In the genomic region with DNA sequence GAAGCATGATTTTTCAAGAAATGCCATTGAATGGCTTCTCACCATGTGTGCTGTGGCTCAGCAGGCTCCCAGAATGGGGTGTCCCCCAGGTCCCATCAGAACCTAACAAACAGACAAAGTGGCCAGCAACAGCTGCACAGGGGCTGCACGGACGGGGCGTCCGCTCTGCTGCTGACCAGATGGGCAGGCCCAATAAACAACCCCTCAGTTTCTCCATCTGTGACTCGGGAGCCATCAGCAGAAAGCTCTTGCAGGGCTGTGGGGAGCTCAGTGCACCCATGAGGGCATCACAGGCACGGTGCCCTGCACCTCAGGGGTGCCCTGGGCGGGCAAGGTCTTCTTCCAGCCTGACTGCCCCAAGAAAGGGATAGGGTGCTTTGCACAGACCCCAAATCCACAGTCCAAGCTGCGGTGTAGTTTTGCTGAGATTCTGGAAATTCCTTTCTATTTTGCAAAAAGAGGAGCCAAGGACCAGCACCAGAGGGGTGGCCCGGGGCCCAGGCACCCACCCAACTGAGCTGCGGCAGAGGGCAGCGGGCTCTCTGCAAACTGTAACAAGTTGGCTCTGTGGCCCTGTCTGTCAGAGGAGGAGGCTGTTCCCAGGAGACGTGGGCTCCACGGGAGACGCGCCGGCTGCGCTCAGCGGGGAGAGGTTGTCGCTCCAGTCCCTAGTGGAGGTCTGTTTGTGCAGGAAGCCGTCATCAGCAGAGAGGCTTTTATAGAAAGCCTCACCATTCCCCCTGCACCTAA, we compare ENCODE assay signal across 19 cellular contexts.
DNase-seq lines count a peak whose midpoint lies in the region; ATAC-seq and TF ChIP-seq lines count a peak whose summit lies in the region.
"Had no signal": no experiment of that assay in that cellular context is flagged by ENCODE, and none has a peak within 500 bp of the region (broad histone marks: within the 10 kb centered on the region; RNA-seq: fewer than 3 reads in every experiment).

No MANE protein-coding gene starts in this region.

- TF ChIP-seq CTCF in upper lobe of right lung (IDR thresholded peaks at IDR 0.05) (no peak), ascending aorta (IDR thresholded peaks at IDR 0.05) (no peak), esophagus muscularis mucosa (IDR thresholded peaks at IDR 0.05) (no peak)

- H3K9me3 ChIP-seq in NT2/D1 (ENCODE audit: insufficient read depth, low read length) (no peaks in the 10 kb centered on the region), iPS-18a (ENCODE audit: control insufficient read depth, low read depth, low read length) (no peaks in the 10 kb centered on the region), upper lobe of right lung (no peaks in the 10 kb centered on the region), ascending aorta (no peaks in the 10 kb centered on the region), esophagus muscularis mucosa (no peaks in the 10 kb centered on the region)
- H3K9me3 ChIP-seq: uterus had no signal

- no peak for TF ChIP-seq POLR2A in esophagus muscularis mucosa (IDR thresholded peaks at IDR 0.05; ENCODE audit: low read depth)

- H3K27me3 ChIP-seq in NT2/D1 (ENCODE audit: insufficient read depth, insufficient read length) (no peaks in the 10 kb centered on the region), iPS-18a (ENCODE audit: control insufficient read depth, insufficient read depth, low read length) (no peaks in the 10 kb centered on the region), upper lobe of right lung (peaks cover 11% of the 10 kb centered on the region), ascending aorta (no peaks in the 10 kb centered on the region), esophagus muscularis mucosa (peaks cover 0 to 84% (median 0%) of the 10 kb centered on the region in 4 donors)
- H3K27me3 ChIP-seq: uterus had no signal

- intact Hi-C loops in Right ventricle myocardium inferior (cut with DNase I): no loop called here
- intact Hi-C loops in left ventricle myocardium superior (cut with micrococcal nuclease): loop anchor here (5.0 kb wide), 1 partner anchor 254 kb away; a partner anchor contains a TSS
- intact Hi-C loops in upper lobe of right lung (cut with DNase I): loop anchor here (10.0 kb wide), 1 partner anchor 256 kb away; a partner anchor contains a TSS
- intact Hi-C loops in ascending aorta (cut with DNase I): no loop called here
- intact Hi-C loops in esophagus muscularis mucosa (cut with DNase I): no loop called here

- H3K36me3 ChIP-seq in NT2/D1 (ENCODE audit: insufficient read depth, insufficient read length, low read length): no peaks in the 10 kb centered on the region
- H3K36me3 ChIP-seq in iPS-18a (ENCODE audit: control insufficient read depth, low read depth, low read length): no peaks in the 10 kb centered on the region
- no peaks in the 10 kb centered on the region for H3K36me3 ChIP-seq in upper lobe of right lung
- H3K36me3 ChIP-seq in ascending aorta: no peaks in the 10 kb centered on the region
- no peaks in the 10 kb centered on the region for H3K36me3 ChIP-seq in esophagus muscularis mucosa
- H3K36me3 ChIP-seq: uterus had no signal

- WGBS in esophagus muscularis mucosa: 54% methylated on average over 20 of the region's 20 CpGs

- DNase-seq in Right ventricle myocardium inferior (ENCODE audit: missing footprints) (peak; percentile 55), left ventricle myocardium superior (no peak), NT2/D1 (ENCODE audit: low read depth, low spot score) (no peak), upper lobe of right lung (peak; percentile 52), ascending aorta (ENCODE audit: low spot score in 2 of 2) (no peak), NCI-H1092 treated with DMSO at 0.1 percent for 48 hours (lab: John Stamatoyannopoulos, UW) (no peak), esophagus muscularis mucosa (ENCODE audit: extremely low spot score) (no peak)
- DNase-seq: activated CD4-positive, alpha-beta T cell treated with anti-CD3 and anti-CD28 coated beads, Interleukin-2, amount 10 ng/mL, durations not matched to agents 7 days and 5 days; activated T-cell treated with anti-CD3 and anti-CD28 coated beads, Interleukin-2, amount 50 U/mL, for 24 hours; CD4-positive, alpha-beta memory T cell; DMS79 treated with DMSO at 0.1 percent for 48 hours; Karpas-422; NCI-H1092; NCI-H524 treated with DMSO at 0.1 percent for 48 hours; stimulated activated CD4-positive, alpha-beta T cell treated with anti-CD3 and anti-CD28 coated beads, Interleukin-12 subunit alpha, Interleukin-12 subunit beta, amount 100 ng/mL, for 4 hours; stimulated activated CD8-positive, alpha-beta memory T cell treated with anti-CD3 and anti-CD28 coated beads, Interleukin-4, amount 100 ng/mL, for 48 hours; T-cell had no signal

- ATAC-seq in Right ventricle myocardium inferior (no peak), left ventricle myocardium superior (no peak), upper lobe of right lung (no peak)
- ATAC-seq: T-cell had no signal

- peak overlapping the region; percentile 90 for H3K27ac ChIP-seq in iPS-18a (ENCODE audit: low read length)
- H3K27ac ChIP-seq in upper lobe of right lung: no peak overlapping the region
- no peak overlapping the region for H3K27ac ChIP-seq in ascending aorta
- H3K27ac ChIP-seq in esophagus muscularis mucosa (replicated peaks in 1 of 4): no peak overlapping the region
- H3K27ac ChIP-seq: uterus had no signal

- no peak overlapping the region for H3K4me3 ChIP-seq in NT2/D1 (ENCODE audit: insufficient read length, low read depth)
- H3K4me3 ChIP-seq in iPS-18a (ENCODE audit: low read length): no peak overlapping the region
- no peak overlapping the region for H3K4me3 ChIP-seq in upper lobe of right lung
- H3K4me3 ChIP-seq in ascending aorta: no peak overlapping the region
- no peak overlapping the region for H3K4me3 ChIP-seq in esophagus muscularis mucosa
- H3K4me3 ChIP-seq: uterus had no signal

- H3K4me1 ChIP-seq in NT2/D1 (ENCODE audit: insufficient read depth, insufficient read length) (peaks cover 38% of the 10 kb centered on the region), iPS-18a (ENCODE audit: control insufficient read depth, low read depth, low read length) (peaks cover 28% of the 10 kb centered on the region), upper lobe of right lung (no peaks in the 10 kb centered on the region), ascending aorta (no peaks in the 10 kb centered on the region), esophagus muscularis mucosa (peaks cover 3 to 41% (median 32%) of the 10 kb centered on the region in 4 donors)
- H3K4me1 ChIP-seq: uterus had no signal

- TF ChIP-seq EP300 in esophagus muscularis mucosa (IDR thresholded peaks at IDR 0.05): no peak

- H3K9ac ChIP-seq in NT2/D1 (ENCODE audit: insufficient read length, low read depth) (peak overlapping the region; percentile 65), iPS-18a (ENCODE audit: low read length) (peak overlapping the region; percentile 61)

Comparison
In these comparisons a context has a peak if more than half of its experiments do, and no peak if none do; other contexts are left out.
1. DNase-seq: peak in Right ventricle myocardium inferior (single experiment) and upper lobe of right lung (single experiment); none in left ventricle myocardium superior (single experiment), NT2/D1 (single experiment), ascending aorta (0 of 2), NCI-H1092 treated with DMSO at 0.1 percent for 48 hours (single experiment) and esophagus muscularis mucosa (single experiment).
2. intact Hi-C loops: an anchor here in left ventricle myocardium superior (5.0 kb wide) and upper lobe of right lung (10.0 kb wide); none called in Right ventricle myocardium inferior, ascending aorta and esophagus muscularis mucosa.